ENCODE assay signal across 16 cellular contexts in the genomic region with DNA sequence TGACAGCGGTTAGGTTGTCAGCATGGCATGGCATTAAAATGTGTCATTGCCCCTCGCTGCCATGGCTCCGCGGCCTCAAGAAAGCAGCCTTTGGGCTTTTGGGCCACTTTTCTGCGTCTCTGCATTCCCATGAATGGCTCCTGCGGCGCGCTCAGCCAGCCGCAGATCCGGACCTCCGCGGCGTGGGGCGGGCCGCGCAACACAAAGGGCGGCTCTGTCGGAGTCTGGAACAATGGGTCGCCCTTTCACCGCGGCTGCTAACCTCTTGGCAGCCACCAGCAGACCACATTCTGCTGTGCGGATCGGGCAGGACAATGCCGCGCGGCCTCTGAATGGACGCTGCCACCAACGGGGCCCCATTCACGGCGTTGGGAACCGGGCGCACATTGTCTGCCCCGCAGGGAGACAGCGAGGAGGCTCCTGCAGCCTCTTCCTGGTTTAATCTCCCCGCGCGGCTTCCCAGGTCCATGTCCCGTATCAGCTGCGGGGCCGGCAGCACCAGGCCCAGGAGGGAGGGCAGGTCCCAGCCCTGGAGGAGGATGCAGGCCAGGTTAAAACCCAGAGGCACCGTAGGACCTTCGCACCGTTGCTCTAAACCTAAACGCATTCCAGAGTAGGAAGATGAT.
DNase-seq lines count a peak whose midpoint lies in the region; ATAC-seq and TF ChIP-seq lines count a peak whose summit lies in the region.
"Had no signal": no experiment of that assay in that cellular context is flagged by ENCODE, and none has a peak within 500 bp of the region (broad histone marks: within the 10 kb centered on the region; RNA-seq: fewer than 3 reads in every experiment).

No MANE protein-coding gene starts in this region.

- 68 to 76% methylated on average over 44 of the region's 44 CpGs for WGBS in heart right ventricle, 2 donors
- 78 to 80% methylated on average over 37 to 44 of the region's 44 CpGs for WGBS in aorta, 2 donors

- intact Hi-C loops in Right ventricle myocardium inferior (cut with DNase I), result no loop called here
- intact Hi-C loops in heart right ventricle (cut with DNase I), result no loop called here
- intact Hi-C loops in mucosa of descending colon (cut with DNase I, micrococcal nuclease), result no loop called here
- intact Hi-C loops in aorta (cut with DNase I), result no loop called here

- no peaks in the 10 kb centered on the region for H3K27me3 ChIP-seq in right atrium auricular region
- no peaks in the 10 kb centered on the region for H3K27me3 ChIP-seq in heart right ventricle
- H3K27me3 ChIP-seq in aorta (ENCODE audit: control insufficient read depth in 1 of 2, insufficient read depth in 2 of 2, low read length in 1 of 2), result no peaks in the 10 kb centered on the region
- H3K27me3 ChIP-seq: Peyer's patch, transverse colon had no signal

- peaks cover 24% of the 10 kb centered on the region for H3K36me3 ChIP-seq in right atrium auricular region
- H3K36me3 ChIP-seq in heart right ventricle, result peaks cover 0 to 54% (median 9%) of the 10 kb centered on the region in 9 donors
- no peaks in the 10 kb centered on the region for H3K36me3 ChIP-seq in mucosa of descending colon (ENCODE audit: low read depth)
- peaks cover 0 to 2% of the 10 kb centered on the region in 2 donors for H3K36me3 ChIP-seq in aorta (ENCODE audit: control insufficient read depth in 1 of 2, insufficient read depth in 2 of 2, low read length in 1 of 2)
- H3K36me3 ChIP-seq: transverse colon had no signal

- H3K4me3 ChIP-seq in right atrium auricular region (no peak overlapping the region), heart right ventricle (no peak overlapping the region), mucosa of descending colon (no peak overlapping the region), aorta (ENCODE audit: low read length in 2 of 2) (no peak overlapping the region)
- H3K4me3 ChIP-seq: GM23248, Peyer's patch, transverse colon had no signal

- no peak for TF ChIP-seq CTCF in right atrium auricular region (IDR thresholded peaks at IDR 0.05)
- no peak for TF ChIP-seq CTCF in heart right ventricle (IDR thresholded peaks at IDR 0.05)
- TF ChIP-seq CTCF in mucosa of descending colon (IDR thresholded peaks at IDR 0.05), result no peak

- H3K9me3 ChIP-seq in right atrium auricular region (no peaks in the 10 kb centered on the region), heart right ventricle (no peaks in the 10 kb centered on the region), mucosa of descending colon (no peaks in the 10 kb centered on the region), aorta (ENCODE audit: control insufficient read depth, low read length) (no peaks in the 10 kb centered on the region)
- H3K9me3 ChIP-seq: Peyer's patch, transverse colon had no signal

- H3K27ac ChIP-seq in right atrium auricular region (no peak overlapping the region), heart right ventricle (peak overlapping the region in 3 of 10 donors; percentile 36 to 67 (median 37)), aorta (ENCODE audit: low read depth in 1 of 2, low read length in 2 of 2) (no peak overlapping the region)
- H3K27ac ChIP-seq: GM23248, Peyer's patch, transverse colon had no signal

- ATAC-seq in Right ventricle myocardium inferior, result no peak
- peak; percentile 53 to 71 (median 61) for ATAC-seq in heart right ventricle
- no peak for ATAC-seq in mucosa of descending colon
- ATAC-seq in aorta (ENCODE audit: low FRiP score), result no peak
- ATAC-seq: activated naive CD4-positive, alpha-beta T cell treated with anti-CD3 and anti-CD28 coated beads, Interleukin-2, amount 50 U/mL, for 72 hours; effector memory CD8-positive, alpha-beta T cell had no signal

- H3K4me1 ChIP-seq in right atrium auricular region (no peaks in the 10 kb centered on the region), heart right ventricle (peaks cover 0 to 16% (median 0%) of the 10 kb centered on the region in 9 donors), mucosa of descending colon (ENCODE audit: low read depth) (no peaks in the 10 kb centered on the region), aorta (ENCODE audit: control insufficient read depth in 1 of 2, insufficient read depth in 2 of 2, low read length in 2 of 2) (no peaks in the 10 kb centered on the region)
- H3K4me1 ChIP-seq: Peyer's patch, transverse colon had no signal

- DNase-seq in Right ventricle myocardium inferior (ENCODE audit: missing footprints) (peak; percentile 50), right atrium auricular region (ENCODE audit: low spot score) (no peak), heart right ventricle (peak; percentile 16 to 38), mucosa of descending colon (peak in 2 of 3 donors; percentile 11 to 37), aorta (peak; percentile 29 to 52), NCI-H524 treated with DMSO at 0.1 percent for 48 hours (lab: John Stamatoyannopoulos, UW) (no peak), NCI-H1694 (lab: John Stamatoyannopoulos, UW) (no peak)
- no peak for DNase-seq in activated CD8-positive, alpha-beta memory T cell treated with anti-CD3 and anti-CD28 coated beads, Interleukin-2, amount 50 U/mL, for 4 hours
- DNase-seq: DMS153; effector memory CD8-positive, alpha-beta T cell; GM23248; MV-4-11; NCI-H446; Peyer's patch; transverse colon had no signal

Comparison
In these comparisons a context has a peak if more than half of its experiments do, and no peak if none do; other contexts are left out.
1. ATAC-seq: peak in heart right ventricle (8 of 8); none in Right ventricle myocardium inferior (single experiment), mucosa of descending colon (single experiment) and aorta (single experiment).
2. DNase-seq: peak in Right ventricle myocardium inferior (single experiment), heart right ventricle (2 of 2), mucosa of descending colon (2 of 3) and aorta (2 of 2); none in right atrium auricular region (single experiment), NCI-H524 treated with DMSO at 0.1 percent for 48 hours (single experiment), NCI-H1694 (single experiment) and activated CD8-positive, alpha-beta memory T cell treated with anti-CD3 and anti-CD28 coated beads, Interleukin-2, amount 50 U/mL, for 4 hours (single experiment).